Comparison of ENCODE assay signal across 9 cellular contexts in the genomic region with DNA sequence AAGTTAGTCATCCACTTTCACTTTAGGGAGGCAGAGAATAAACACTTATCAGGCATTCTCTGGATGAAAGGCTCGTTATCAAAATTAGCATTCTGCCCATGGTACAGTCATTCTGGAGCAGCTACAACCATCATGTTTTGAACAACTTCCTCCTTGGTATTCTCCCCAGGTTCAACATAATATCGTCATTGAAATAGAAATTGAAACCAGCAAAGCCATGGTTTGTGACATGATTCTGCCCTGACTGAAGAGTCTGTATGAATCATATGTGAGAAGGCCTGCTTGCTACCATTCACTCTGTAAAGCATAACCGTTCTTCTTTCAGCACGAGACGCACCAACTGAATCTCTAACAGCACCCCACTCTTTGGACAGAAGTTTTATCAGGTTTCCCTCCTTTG.
DNase-seq lines count a peak whose midpoint lies in the region; ATAC-seq lines count a peak whose summit lies in the region.
"Had no signal": no experiment of that assay in that cellular context is flagged by ENCODE, and none has a peak within 500 bp of the region (broad histone marks: within the 10 kb centered on the region; RNA-seq: fewer than 3 reads in every experiment).

No MANE protein-coding gene starts in this region.

- no peaks in the 10 kb centered on the region for H3K27me3 Mint-ChIP-seq in activated CD8-positive, alpha-beta T cell treated with anti-CD3 and anti-CD28 coated beads, Interleukin-2, amount 10 ng/mL, durations not matched to agents 7 days and 5 days (ENCODE audit: low read depth)

- H3K9me3 Mint-ChIP-seq in activated CD8-positive, alpha-beta T cell treated with anti-CD3 and anti-CD28 coated beads, Interleukin-2, amount 10 ng/mL, durations not matched to agents 7 days and 5 days (ENCODE audit: insufficient read depth) = no peaks in the 10 kb centered on the region

- H3K36me3 Mint-ChIP-seq in activated CD8-positive, alpha-beta T cell treated with anti-CD3 and anti-CD28 coated beads, Interleukin-2, amount 10 ng/mL, durations not matched to agents 7 days and 5 days (ENCODE audit: low read depth) = no peaks in the 10 kb centered on the region

- in situ Hi-C loops in ACHN (cut with HindIII; ENCODE audit: low pct_ligation_motif_present, low pct_unique_long_range_greater_than_20kb, low sequenced_read_pairs) = no loop called here

- CTCF ChIA-PET in activated CD8-positive, alpha-beta T cell treated with anti-CD3 and anti-CD28 coated beads, Interleukin-2, amount 10 ng/mL, durations not matched to agents 7 days and 5 days (lab: Charles Lee) = no interaction called here

- DNase-seq in ACHN (peak; percentile 15), NCI-H69 (lab: John Stamatoyannopoulos, UW) (no peak), Ammon's horn (ENCODE audit: low spot score) (no peak), mucosa of gallbladder (ENCODE audit: low spot score) (no peak), cerebellar cortex (ENCODE audit: low spot score) (no peak)
- peak; percentile 24 for DNase-seq in activated CD8-positive, alpha-beta T cell treated with anti-CD3 and anti-CD28 coated beads, Interleukin-2, amount 10 ng/mL, durations not matched to agents 7 days and 5 days

- peaks cover 11% of the 10 kb centered on the region for H3K4me1 Mint-ChIP-seq in activated CD8-positive, alpha-beta T cell treated with anti-CD3 and anti-CD28 coated beads, Interleukin-2, amount 10 ng/mL, durations not matched to agents 7 days and 5 days (ENCODE audit: low read depth)
- H3K4me1 Mint-ChIP-seq: nephron had no signal

- H3K27ac Mint-ChIP-seq in activated CD8-positive, alpha-beta T cell treated with anti-CD3 and anti-CD28 coated beads, Interleukin-2, amount 10 ng/mL, durations not matched to agents 7 days and 5 days = peak overlapping the region; percentile 80
- H3K27ac Mint-ChIP-seq: nephron had no signal

- ATAC-seq in GM19023 (IDR thresholded peaks at IDR 0.05; ENCODE audit: unreplicated experiment) (peak; percentile 96), HG03025 (IDR thresholded peaks at IDR 0.05; ENCODE audit: low FRiP score, unreplicated experiment) (peak; percentile 97)
- ATAC-seq in activated CD8-positive, alpha-beta T cell treated with anti-CD3 and anti-CD28 coated beads, Interleukin-2, amount 10 ng/mL, durations not matched to agents 7 days and 5 days = peak; percentile 91

- POLR2A ChIA-PET in activated CD8-positive, alpha-beta T cell treated with anti-CD3 and anti-CD28 coated beads, Interleukin-2, amount 10 ng/mL, durations not matched to agents 7 days and 5 days (lab: Charles Lee) = interaction anchor here (1.9 kb wide), 1 partner anchor 128 kb away, joined by 6 read pairs; a partner anchor contains a TSS

- peak overlapping the region; percentile 12 for H3K4me3 Mint-ChIP-seq in activated CD8-positive, alpha-beta T cell treated with anti-CD3 and anti-CD28 coated beads, Interleukin-2, amount 10 ng/mL, durations not matched to agents 7 days and 5 days
- H3K4me3 Mint-ChIP-seq: nephron had no signal

Comparison
In these comparisons a context has a peak if more than half of its experiments do, and no peak if none do; other contexts are left out.
1. DNase-seq: peak in ACHN (single experiment) and activated CD8-positive, alpha-beta T cell treated with anti-CD3 and anti-CD28 coated beads, Interleukin-2, amount 10 ng/mL, durations not matched to agents 7 days and 5 days (single experiment); none in NCI-H69 (single experiment), Ammon's horn (single experiment), mucosa of gallbladder (single experiment) and cerebellar cortex (single experiment).
2. Peak in every context shown above with its lines, with median percentiles within 50 percentile points of each other: ATAC-seq.